Comparison of ENCODE assay signal across 20 cellular contexts in genomic region chr1:200634449-200635122, GRCh38. TPM values are rescaled to one million over a fixed set of nuclear protein-coding genes. Genes with fewer than 3 reads are reported as not detected.
DNase-seq lines count a peak whose midpoint lies in the region; ATAC-seq, FAIRE-seq and TF ChIP-seq lines count a peak whose summit lies in the region.
"Had no signal": no experiment of that assay in that cellular context is flagged by ENCODE, and none has a peak within 500 bp of the region (broad histone marks: within the 10 kb centered on the region; RNA-seq: fewer than 3 reads in every experiment).

No MANE protein-coding gene starts in this region.

- TF ChIP-seq CTCF in HepG2 (CRISPR knock-in tag; IDR thresholded peaks at IDR 0.05): 0 out of 2 replicates have a peak, but pooled peaks have one; percentile 19
- TF ChIP-seq CTCF in right lobe of liver (IDR thresholded peaks at IDR 0.05): no peak
- peak; percentile 3 for TF ChIP-seq CTCF in astrocyte of the spinal cord (IDR thresholded peaks at IDR 0.05; ENCODE audit: low read depth, low read length)

- H2AFZ ChIP-seq in HepG2 (ENCODE audit: low read length): no peak overlapping the region

- no peaks in the 10 kb centered on the region for H3K36me3 Mint-ChIP-seq in activated T-helper 1 cell treated with anti-CD3 and anti-CD28 coated beads, Interleukin-12 subunit alpha, Interleukin-12 subunit beta, Interleukin-2, Interleukin-4 antibody, amounts not matched to agents 30 ng/mL and 10 ng/mL and 1 ng/mL, durations not matched to agents 14 hours and 24 hours and 36 hours (ENCODE audit: low read depth)

- no peaks in the 10 kb centered on the region for H3K27me3 Mint-ChIP-seq in activated T-helper 1 cell treated with anti-CD3 and anti-CD28 coated beads, Interleukin-12 subunit alpha, Interleukin-12 subunit beta, Interleukin-2, Interleukin-4 antibody, amounts not matched to agents 30 ng/mL and 10 ng/mL and 1 ng/mL, durations not matched to agents 14 hours and 24 hours and 36 hours (ENCODE audit: insufficient read depth)
- H3K27me3 Mint-ChIP-seq: T-helper 17 cell had no signal

- H3K36me3 ChIP-seq in HepG2 (replicated peaks in 1 of 2; ENCODE audit: control insufficient read depth in 1 of 2, insufficient read depth in 2 of 2, low read length in 2 of 2) (no peaks in the 10 kb centered on the region), right lobe of liver (no peaks in the 10 kb centered on the region)

- H3K9me3 Mint-ChIP-seq in activated T-helper 1 cell treated with anti-CD3 and anti-CD28 coated beads, Interleukin-12 subunit alpha, Interleukin-12 subunit beta, Interleukin-2, Interleukin-4 antibody, amounts not matched to agents 30 ng/mL and 10 ng/mL and 1 ng/mL, durations not matched to agents 14 hours and 24 hours and 36 hours: no peaks in the 10 kb centered on the region

- H3K4me1 ChIP-seq in HepG2 (ENCODE audit: insufficient read depth, low read length) (no peaks in the 10 kb centered on the region), right lobe of liver (no peaks in the 10 kb centered on the region)
- H3K4me1 ChIP-seq: body of pancreas had no signal

- H3K4me3 ChIP-seq in HepG2 (replicated peaks in 1 of 3; ENCODE audit: insufficient read depth in 1 of 3, low read depth in 2 of 3, low read length in 3 of 3): no peak overlapping the region
- no peak overlapping the region for H3K4me3 ChIP-seq in right lobe of liver
- H3K4me3 ChIP-seq in astrocyte of the spinal cord (ENCODE audit: low read depth, low read length): no peak overlapping the region
- H3K4me3 ChIP-seq: body of pancreas had no signal

- TF ChIP-seq RAD21 in HepG2 (CRISPR knock-in tag; IDR thresholded peaks at IDR 0.05): no peak

- H4K20me1 ChIP-seq in HepG2 (ENCODE audit: insufficient read depth, low read length): no peaks in the 10 kb centered on the region

- POLR2A ChIA-PET in HepG2 (lab: Yijun Ruan, JAX): no interaction called here

- DNase-seq in HepG2 (ENCODE audit: low spot score) (no peak), right lobe of liver (no peak), astrocyte of the spinal cord (ENCODE audit: low read depth, low spot score) (no peak), NCI-H510A (lab: John Stamatoyannopoulos, UW) (no peak), COLO829 (ENCODE audit: low spot score) (no peak), DMS79 (lab: John Stamatoyannopoulos, UW) (no peak)
- DNase-seq in activated T-helper 1 cell treated with anti-CD3 and anti-CD28 coated beads, Interleukin-12 subunit alpha, Interleukin-12 subunit beta, Interleukin-2, Interleukin-4 antibody, amounts not matched to agents 30 ng/mL and 10 ng/mL and 1 ng/mL, durations not matched to agents 14 hours and 24 hours and 36 hours (ENCODE audit: low spot score): no peak
- DNase-seq: ACHN; activated CD4-positive, alpha-beta T cell treated with anti-CD3 and anti-CD28 coated beads for 1 hour; activated naive CD4-positive, alpha-beta T cell; body of pancreas; H7; left ventricle myocardium superior; NCI-H1930; NCI-H748 treated with DMSO at 0.1 percent for 48 hours; posterior cingulate gyrus; stimulated activated CD4-positive, alpha-beta T cell treated with anti-CD3 and anti-CD28 coated beads, Interleukin-12 subunit alpha, Interleukin-12 subunit beta, amount 100 ng/mL, for 4 hours; T-helper 17 cell had no signal

- no peak overlapping the region for H3K27ac Mint-ChIP-seq in activated T-helper 1 cell treated with anti-CD3 and anti-CD28 coated beads, Interleukin-12 subunit alpha, Interleukin-12 subunit beta, Interleukin-2, Interleukin-4 antibody, amounts not matched to agents 30 ng/mL and 10 ng/mL and 1 ng/mL, durations not matched to agents 14 hours and 24 hours and 36 hours
- H3K27ac Mint-ChIP-seq: T-helper 17 cell had no signal

- H3K27me3 ChIP-seq in HepG2 (ENCODE audit: control insufficient read depth in 1 of 2, insufficient read depth in 2 of 2, low read length in 2 of 2) (no peaks in the 10 kb centered on the region), right lobe of liver (no peaks in the 10 kb centered on the region)
- H3K27me3 ChIP-seq: body of pancreas had no signal

- peaks cover 3% of the 10 kb centered on the region for H3K4me1 Mint-ChIP-seq in activated T-helper 1 cell treated with anti-CD3 and anti-CD28 coated beads, Interleukin-12 subunit alpha, Interleukin-12 subunit beta, Interleukin-2, Interleukin-4 antibody, amounts not matched to agents 30 ng/mL and 10 ng/mL and 1 ng/mL, durations not matched to agents 14 hours and 24 hours and 36 hours (ENCODE audit: low read depth)

- WGBS in HepG2 (ENCODE audit: low lambda C conversion rate): no CpG with 5 or more reads among the region's 1 CpG
- WGBS in right lobe of liver (ENCODE audit: insufficient coverage, low coverage, low lambda C conversion rate, missing lambda C conversion rate): no CpG with 5 or more reads among the region's 1 CpG

- no TSS peak for BruUV-seq in HepG2 (replicated peaks; lab: Mats Ljungman, UMichigan)

- H3K27ac ChIP-seq in HepG2 (ENCODE audit: extremely low read length, insufficient read depth, low read length) (no peak overlapping the region), right lobe of liver (no peak overlapping the region)
- H3K27ac ChIP-seq: body of pancreas had no signal

- no peak for TF ChIP-seq EP300 in HepG2 (IDR thresholded peaks at IDR 0.05; ENCODE audit: low read depth in 2 of 2, low read length in 2 of 2)
- TF ChIP-seq EP300 in HepG2 (CRISPR knock-in tag; IDR thresholded peaks at IDR 0.05; ENCODE audit: borderline replicate concordance): no peak

- ATAC-seq in HepG2 (no peak), right lobe of liver (no peak), HG02798 (IDR thresholded peaks at IDR 0.05; ENCODE audit: poor library complexity, unreplicated experiment) (peak; percentile 65)
- ATAC-seq: body of pancreas, left ventricle myocardium superior, Right ventricle myocardium inferior, T-helper 17 cell had no signal

- no peak overlapping the region for H3K4me3 Mint-ChIP-seq in activated T-helper 1 cell treated with anti-CD3 and anti-CD28 coated beads, Interleukin-12 subunit alpha, Interleukin-12 subunit beta, Interleukin-2, Interleukin-4 antibody, amounts not matched to agents 30 ng/mL and 10 ng/mL and 1 ng/mL, durations not matched to agents 14 hours and 24 hours and 36 hours
- H3K4me3 Mint-ChIP-seq: T-helper 17 cell had no signal

- FAIRE-seq in HepG2 (lab: Jason Lieb, UNC): no peak

- intact Hi-C loops in HepG2 (cut with micrococcal nuclease; ENCODE audit: unreplicated experiment): no loop called here
- intact Hi-C loops in right lobe of liver (cut with DNase I): no loop called here
- intact Hi-C loops in activated T-helper 1 cell treated with anti-CD3 and anti-CD28 coated beads, Interleukin-12 subunit alpha, Interleukin-12 subunit beta, Interleukin-2, Interleukin-4 antibody, amounts not matched to agents 30 ng/mL and 10 ng/mL and 1 ng/mL, durations not matched to agents 14 hours and 24 hours and 36 hours (cut with micrococcal nuclease): no loop called here

- TF ChIP-seq POLR2A in HepG2 (IDR thresholded peaks at IDR 0.05; ENCODE audit: insufficient read depth in 1 of 2, low read depth in 2 of 2, low read length in 2 of 2): no peak
- no peak for TF ChIP-seq POLR2A in right lobe of liver (IDR thresholded peaks at IDR 0.05)

- H3K4me2 ChIP-seq in HepG2 (ENCODE audit: low read depth, low read length): no peak overlapping the region

- CTCF ChIA-PET in HepG2 (lab: Yijun Ruan, JAX; ENCODE audit: low intra/inter-chr PET ratio, low total read pairs): no interaction called here

- no peaks in the 10 kb centered on the region for H3K79me2 ChIP-seq in HepG2 (ENCODE audit: insufficient read depth, low read length)

- no peaks in the 10 kb centered on the region for H3K9me3 ChIP-seq in HepG2 (ENCODE audit: low read length)
- H3K9me3 ChIP-seq in right lobe of liver: no peaks in the 10 kb centered on the region
- H3K9me3 ChIP-seq: body of pancreas had no signal

- H3K9ac ChIP-seq in HepG2 (ENCODE audit: insufficient read depth, low read depth, low read length): no peak overlapping the region

- in situ Hi-C loops in HepG2 (cut with HindIII; ENCODE audit: extremely low pct_ligation_motif_present, low pct_unique_long_range_greater_than_20kb) (no loop called here), astrocyte of the spinal cord (cut with HindIII; ENCODE audit: low sequenced_read_pairs) (no loop called here)

RNA-seq across cellular contexts. Expression of gene KIF14, which starts 14.0 kb away (rescaled TPM):
- total RNA-seq in HepG2 (2016; rRNA removed; fragmentation: Illumina TruSeq; extraction: Trizol) (11.2 and 17.5 TPM in 2 replicates), right lobe of liver (under 1 TPM; 0.15 to 0.49 (median 0.38) TPM)
- total RNA-seq in HepG2 (2016; cell fraction: cytosol; rRNA removed; fragmentation: Illumina TruSeq; extraction: Trizol; ENCODE audit: low read depth): 2.7 and 3.1 TPM in 2 replicates
- 10.9 and 17.7 TPM in 2 replicates for total RNA-seq in HepG2 (2016; cell fraction: insoluble cytoplasmic fraction; rRNA removed; fragmentation: Illumina TruSeq; extraction: Trizol)
- total RNA-seq in HepG2 (2016; cell fraction: membrane; rRNA removed; fragmentation: Illumina TruSeq; extraction: Trizol): 3.5 and 4.2 TPM in 2 replicates
- total RNA-seq in HepG2 (2016; cell fraction: nucleus; rRNA removed; fragmentation: Illumina TruSeq; extraction: Trizol): 10.2 and 10.3 TPM in 2 replicates
- 1.5 and 3.3 TPM in 2 replicates for polyA plus RNA-seq in HepG2 (2011; rRNA removed)
- 0.79 and 0.88 TPM in 2 replicates for polyA plus RNA-seq in HepG2 (2011; cell fraction: cytosol; rRNA removed)
- 1.7 and 2.1 TPM in 2 replicates for polyA plus RNA-seq in HepG2 (2011; cell fraction: nucleus; rRNA removed)
- polyA plus RNA-seq in HepG2 (2012): 1.9 and 4.0 TPM in 2 replicates
- polyA plus RNA-seq in HepG2 (2016; cell fraction: cytosol; fragmentation: Illumina TruSeq; extraction: Trizol; ENCODE audit: low read depth): 0.09 and 0.12 TPM in 2 replicates
- polyA plus RNA-seq in HepG2 (2016; cell fraction: insoluble cytoplasmic fraction; fragmentation: Illumina TruSeq; extraction: Trizol; ENCODE audit: low read depth): 7.9 and 9.4 TPM in 2 replicates
- polyA plus RNA-seq in HepG2 (2016; cell fraction: membrane; fragmentation: Illumina TruSeq; extraction: Trizol; ENCODE audit: low read depth): 0.41 and 0.43 TPM in 2 replicates
- 13.9 and 16.4 TPM in 2 replicates for polyA plus RNA-seq in HepG2 (2016; cell fraction: nucleus; fragmentation: Illumina TruSeq; extraction: Trizol; ENCODE audit: insufficient read depth, low read depth)
- polyA minus RNA-seq in HepG2 (2011; rRNA and poly(A)+ RNA removed; ENCODE audit: low replicate concordance): 1.3 and 7.8 TPM in 2 replicates
- 3.0 and 3.9 TPM in 2 replicates for polyA minus RNA-seq in HepG2 (2011; cell fraction: cytosol; rRNA and poly(A)+ RNA removed)
- polyA minus RNA-seq in HepG2 (2011; cell fraction: nucleus; rRNA and poly(A)+ RNA removed): 5.8 and 6.8 TPM in 2 replicates
- total RNA-seq in activated T-helper 1 cell treated with anti-CD3 and anti-CD28 coated beads, Interleukin-12 subunit alpha, Interleukin-12 subunit beta, Interleukin-2, Interleukin-4 antibody, amounts not matched to agents 30 ng/mL and 10 ng/mL and 1 ng/mL, durations not matched to agents 14 hours and 24 hours and 36 hours: 11.5 and 12.5 TPM in 2 replicates
- total RNA-seq: body of pancreas had no signal

RNA-seq across cellular contexts. Expression of gene DDX59, which starts 35.1 kb away (rescaled TPM):
- total RNA-seq in HepG2 (2016; rRNA removed; fragmentation: Illumina TruSeq; extraction: Trizol): 14.8 and 21.7 TPM in 2 replicates
- 9.7 and 10.1 TPM in 2 replicates for total RNA-seq in HepG2 (2016; cell fraction: cytosol; rRNA removed; fragmentation: Illumina TruSeq; extraction: Trizol; ENCODE audit: low read depth)
- total RNA-seq in HepG2 (2016; cell fraction: insoluble cytoplasmic fraction; rRNA removed; fragmentation: Illumina TruSeq; extraction: Trizol): 15.3 and 21.6 TPM in 2 replicates
- 15.6 and 16.7 TPM in 2 replicates for total RNA-seq in HepG2 (2016; cell fraction: membrane; rRNA removed; fragmentation: Illumina TruSeq; extraction: Trizol)
- 9.1 and 12.1 TPM in 2 replicates for total RNA-seq in HepG2 (2016; cell fraction: nucleus; rRNA removed; fragmentation: Illumina TruSeq; extraction: Trizol)
- polyA plus RNA-seq in HepG2 (2011; rRNA removed): 11.5 and 12.1 TPM in 2 replicates
- 6.3 and 9.1 TPM in 2 replicates for polyA plus RNA-seq in HepG2 (2011; cell fraction: cytosol; rRNA removed)
- 6.7 and 7.1 TPM in 2 replicates for polyA plus RNA-seq in HepG2 (2011; cell fraction: nucleus; rRNA removed)
- polyA plus RNA-seq in HepG2 (2012): 9.1 and 10.8 TPM in 2 replicates
- 4.8 and 6.4 TPM in 2 replicates for polyA plus RNA-seq in HepG2 (2016; cell fraction: cytosol; fragmentation: Illumina TruSeq; extraction: Trizol; ENCODE audit: low read depth)
- 23.9 and 24.2 TPM in 2 replicates for polyA plus RNA-seq in HepG2 (2016; cell fraction: insoluble cytoplasmic fraction; fragmentation: Illumina TruSeq; extraction: Trizol; ENCODE audit: low read depth)
- polyA plus RNA-seq in HepG2 (2016; cell fraction: membrane; fragmentation: Illumina TruSeq; extraction: Trizol; ENCODE audit: low read depth): 7.6 and 9.1 TPM in 2 replicates
- 20.1 and 20.2 TPM in 2 replicates for polyA plus RNA-seq in HepG2 (2016; cell fraction: nucleus; fragmentation: Illumina TruSeq; extraction: Trizol; ENCODE audit: insufficient read depth, low read depth)
- polyA minus RNA-seq in HepG2 (2011; rRNA and poly(A)+ RNA removed; ENCODE audit: low replicate concordance): 4.5 and 17.0 TPM in 2 replicates
- polyA minus RNA-seq in HepG2 (2011; cell fraction: cytosol; rRNA and poly(A)+ RNA removed): 4.5 and 6.7 TPM in 2 replicates
- polyA minus RNA-seq in HepG2 (2011; cell fraction: nucleus; rRNA and poly(A)+ RNA removed): 12.6 and 15.3 TPM in 2 replicates
- 10 to 100 TPM in 1 of 6 experiments, 1 to 10 TPM in 5; 6.7 to 12.4 (median 8.8) TPM for total RNA-seq in right lobe of liver
- total RNA-seq in activated T-helper 1 cell treated with anti-CD3 and anti-CD28 coated beads, Interleukin-12 subunit alpha, Interleukin-12 subunit beta, Interleukin-2, Interleukin-4 antibody, amounts not matched to agents 30 ng/mL and 10 ng/mL and 1 ng/mL, durations not matched to agents 14 hours and 24 hours and 36 hours: 13.8 and 14.4 TPM in 2 replicates

Comparison
In these comparisons a context has a peak if more than half of its experiments do, and no peak if none do; other contexts are left out.
1. CTCF ChIP-seq: peak in HepG2 (single experiment) and astrocyte of the spinal cord (single experiment); none in right lobe of liver (0 of 4).